Comparison of ENCODE assay signal across 19 cellular contexts in genomic region chr5:76625087-76625860, GRCh38. TPM values are rescaled to one million over a fixed set of nuclear protein-coding genes. Genes with fewer than 3 reads are reported as not detected.
DNase-seq lines count a peak whose midpoint lies in the region; ATAC-seq and TF ChIP-seq lines count a peak whose summit lies in the region.
"Had no signal": no experiment of that assay in that cellular context is flagged by ENCODE, and none has a peak within 500 bp of the region (broad histone marks: within the 10 kb centered on the region; RNA-seq: fewer than 3 reads in every experiment).

No MANE protein-coding gene starts in this region.

- no peak overlapping the region for H3K27ac ChIP-seq in SK-N-SH (ENCODE audit: low read depth in 2 of 2, low read length in 1 of 2)
- H3K27ac ChIP-seq: 22Rv1, right atrium auricular region, RWPE1 had no signal

- H3K9ac ChIP-seq in SK-N-SH, result no peak overlapping the region
- H3K9ac ChIP-seq in Loucy (ENCODE audit: low read depth, low read length, poor library complexity, severe bottlenecking), result peak overlapping the region; percentile 35

- H3K9me2 ChIP-seq in SK-N-SH (no peaks in the 10 kb centered on the region), Loucy (replicated peaks; ENCODE audit: low read depth, low read length) (no peaks in the 10 kb centered on the region)

- H3K4me1 Mint-ChIP-seq in mesothelial cell of epicardium, result peaks cover 21% of the 10 kb centered on the region

- TF ChIP-seq CTCF in SK-N-SH (IDR thresholded peaks at IDR 0.05) (no peak), Loucy (conservative IDR thresholded peaks at IDR 0.05; ENCODE audit: low read length) (no peak), mesothelial cell of epicardium (IDR thresholded peaks at IDR 0.05; ENCODE audit: unreplicated experiment) (no peak)

- peaks cover 29% of the 10 kb centered on the region for H3K79me2 ChIP-seq in SK-N-SH (ENCODE audit: insufficient read depth)
- H3K79me2 ChIP-seq in Loucy (ENCODE audit: insufficient read depth, low read length), result peaks cover 15% of the 10 kb centered on the region; the same call in 1 of the 2 replicates

- WGBS in SK-N-SH (ENCODE audit: low lambda C conversion rate), result 80% methylated on average over 9 of the region's 9 CpGs

- H3K4me3 ChIP-seq in SK-N-SH (ENCODE audit: low read depth in 2 of 2, low read length in 1 of 2) (no peak overlapping the region), Loucy (ENCODE audit: low read length, poor library complexity, severe bottlenecking) (peak overlapping the region; percentile 0)
- H3K4me3 ChIP-seq: right atrium auricular region had no signal

- DNase-seq in SK-N-SH (no peak), dermis blood vessel endothelial cell (peak; percentile 62), mesothelial cell of epicardium (ENCODE audit: low spot score in 2 of 2, unreplicated experiment in 2 of 2) (no peak)
- DNase-seq: activated CD4-positive, alpha-beta T cell treated with anti-CD3 and anti-CD28 coated beads, Interleukin-2, amount 50 U/mL, for 48 hours; BE2C; HCEC 1CT; head of caudate nucleus; NCI-H1436; NCI-H524 treated with DMSO at 0.1 percent for 48 hours; occipital lobe had no signal

- H3K4me2 ChIP-seq in SK-N-SH, result no peak overlapping the region
- peak overlapping the region; percentile 35 for H3K4me2 ChIP-seq in Loucy (ENCODE audit: low read depth, low read length, poor library complexity, severe bottlenecking)

- H2AFZ ChIP-seq in SK-N-SH (ENCODE audit: low read depth), result peak overlapping the region; percentile 19; the same call in 1 of the 2 replicates
- no peak overlapping the region for H2AFZ ChIP-seq in Loucy (ENCODE audit: low read length)

- CTCF ChIA-PET in SK-N-SH (lab: Yijun Ruan, JAX), result interaction anchor here (1.0 kb wide), 1 partner anchor 24 kb away, joined by 3 read pairs; no protein-coding TSS in a partner anchor

- H4K20me1 ChIP-seq in SK-N-SH (ENCODE audit: insufficient read depth), result no peaks in the 10 kb centered on the region
- no peaks in the 10 kb centered on the region for H4K20me1 ChIP-seq in Loucy (ENCODE audit: insufficient read depth, low read length, poor library complexity, severe bottlenecking)

- POLR2A ChIA-PET in SK-N-SH (lab: Yijun Ruan, JAX), result no interaction called here

- no peaks in the 10 kb centered on the region for H3K36me3 Mint-ChIP-seq in mesothelial cell of epicardium
- H3K36me3 Mint-ChIP-seq: brain had no signal

- H3K9me3 Mint-ChIP-seq in mesothelial cell of epicardium, result no peaks in the 10 kb centered on the region
- H3K9me3 Mint-ChIP-seq: brain had no signal

- no peak for TF ChIP-seq RAD21 in SK-N-SH (IDR thresholded peaks at IDR 0.05; ENCODE audit: low read length)

- H3K4me3 Mint-ChIP-seq in mesothelial cell of epicardium, result no peak overlapping the region
- H3K4me3 Mint-ChIP-seq: brain had no signal

- H3K4me1 ChIP-seq in SK-N-SH (ENCODE audit: control insufficient read depth in 1 of 2, insufficient read depth in 2 of 2, low read depth in 1 of 2, low read length in 1 of 2) (peaks cover 8 to 11% of the 10 kb centered on the region in 2 experiments; a peak in 3 of 4 replicates), Loucy (ENCODE audit: insufficient read depth, low read length, poor library complexity, severe bottlenecking) (peaks cover 98% of the 10 kb centered on the region)
- H3K4me1 ChIP-seq: BE2C had no signal

- no peak for TF ChIP-seq EP300 in SK-N-SH (IDR thresholded peaks at IDR 0.05; ENCODE audit: borderline replicate concordance in 1 of 2, low read depth in 1 of 2, low read length in 1 of 2)

- peak overlapping the region; percentile 30 for H3K27ac Mint-ChIP-seq in mesothelial cell of epicardium

- ATAC-seq in SK-N-SH treated with all-trans-retinoic acid at 6 μM for 48 hours (no peak), GM18511 (IDR thresholded peaks at IDR 0.05; ENCODE audit: unreplicated experiment) (no peak), HG02884 (IDR thresholded peaks at IDR 0.05; ENCODE audit: unreplicated experiment) (no peak), GM21381 (IDR thresholded peaks at IDR 0.05; ENCODE audit: unreplicated experiment) (no peak)

- H3K27me3 ChIP-seq in SK-N-SH (ENCODE audit: insufficient read depth) (no peaks in the 10 kb centered on the region), Loucy (ENCODE audit: insufficient read depth, low read length, poor library complexity, severe bottlenecking) (no peaks in the 10 kb centered on the region)
- H3K27me3 ChIP-seq: right atrium auricular region had no signal

- no peaks in the 10 kb centered on the region for H3K9me3 ChIP-seq in SK-N-SH
- H3K9me3 ChIP-seq in Loucy (ENCODE audit: insufficient read depth, low read depth, low read length), result no peaks in the 10 kb centered on the region
- H3K9me3 ChIP-seq: BE2C, right atrium auricular region had no signal

- H3F3A ChIP-seq in SK-N-SH (replicated peaks; ENCODE audit: insufficient read depth) (peaks cover 7% of the 10 kb centered on the region), Loucy (ENCODE audit: low read depth) (0 out of 2 replicates have a peak, but pooled peaks cover 5% of the 10 kb centered on the region)

- no peaks in the 10 kb centered on the region for H3K27me3 Mint-ChIP-seq in mesothelial cell of epicardium (ENCODE audit: low read depth)
- H3K27me3 Mint-ChIP-seq: brain had no signal

- H3K36me3 ChIP-seq in SK-N-SH (replicated peaks in 1 of 2; ENCODE audit: control insufficient read depth in 1 of 2, insufficient read depth in 2 of 2, low read length in 1 of 2) (no peaks in the 10 kb centered on the region), Loucy (ENCODE audit: insufficient read depth, low read length) (peaks cover 7% of the 10 kb centered on the region; the same call in 1 of the 2 replicates)
- H3K36me3 ChIP-seq: BE2C, right atrium auricular region had no signal

TF ChIP-seq in SK-N-SH, 30 proteins besides CTCF, POLR2A, EP300 and RAD21 (continues in another document):
- TF ChIP-seq GATA2 (CRISPR knock-in tag; IDR thresholded peaks at IDR 0.05) (no peak), POLR2AphosphoS5 (IDR thresholded peaks at IDR 0.05; ENCODE audit: low read depth, low read length) (no peak), TCF12 (IDR thresholded peaks at IDR 0.05) (no peak), SMC3 (IDR thresholded peaks at IDR 0.05; ENCODE audit: low read depth, low read length) (no peak), RCOR1 (IDR thresholded peaks at IDR 0.05; ENCODE audit: low read length) (no peak), NFIC (IDR thresholded peaks at IDR 0.05; ENCODE audit: borderline replicate concordance) (no peak), FOXM1 (IDR thresholded peaks at IDR 0.05; ENCODE audit: low read depth) (no peak), MXI1 (IDR thresholded peaks at IDR 0.05; ENCODE audit: low read depth, low read length) (no peak), GABPA (IDR thresholded peaks at IDR 0.05; ENCODE audit: low read depth) (no peak)
- TF ChIP-seq, protein P1, sequence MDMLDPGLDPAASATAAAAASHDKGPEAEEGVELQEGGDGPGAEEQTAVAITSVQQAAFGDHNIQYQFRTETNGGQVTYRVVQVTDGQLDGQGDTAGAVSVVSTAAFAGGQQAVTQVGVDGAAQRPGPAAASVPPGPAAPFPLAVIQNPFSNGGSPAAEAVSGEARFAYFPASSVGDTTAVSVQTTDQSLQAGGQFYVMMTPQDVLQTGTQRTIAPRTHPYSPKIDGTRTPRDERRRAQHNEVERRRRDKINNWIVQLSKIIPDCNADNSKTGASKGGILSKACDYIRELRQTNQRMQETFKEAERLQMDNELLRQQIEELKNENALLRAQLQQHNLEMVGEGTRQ (IDR thresholded peaks at IDR 0.05; ENCODE audit: borderline replicate concordance, low read depth, low read length), result no peak

TF ChIP-seq in SK-N-SH treated with all-trans-retinoic acid at 6 μM for 48 hours, 23 proteins besides CTCF, POLR2A, EP300 and RAD21 (continues in another document):
- no peak for TF ChIP-seq ZC3H10 (CRISPR knock-in tag; IDR thresholded peaks at IDR 0.05)
- no peak for TF ChIP-seq ZFP30 (CRISPR knock-in tag; IDR thresholded peaks at IDR 0.05)
- TF ChIP-seq ZNF70 (CRISPR knock-in tag; IDR thresholded peaks at IDR 0.05), result no peak
- TF ChIP-seq RARB (CRISPR knock-in tag; IDR thresholded peaks at IDR 0.05), result no peak
- no peak for TF ChIP-seq ZNF8 (CRISPR knock-in tag; IDR thresholded peaks at IDR 0.05)
- TF ChIP-seq, protein P2, sequence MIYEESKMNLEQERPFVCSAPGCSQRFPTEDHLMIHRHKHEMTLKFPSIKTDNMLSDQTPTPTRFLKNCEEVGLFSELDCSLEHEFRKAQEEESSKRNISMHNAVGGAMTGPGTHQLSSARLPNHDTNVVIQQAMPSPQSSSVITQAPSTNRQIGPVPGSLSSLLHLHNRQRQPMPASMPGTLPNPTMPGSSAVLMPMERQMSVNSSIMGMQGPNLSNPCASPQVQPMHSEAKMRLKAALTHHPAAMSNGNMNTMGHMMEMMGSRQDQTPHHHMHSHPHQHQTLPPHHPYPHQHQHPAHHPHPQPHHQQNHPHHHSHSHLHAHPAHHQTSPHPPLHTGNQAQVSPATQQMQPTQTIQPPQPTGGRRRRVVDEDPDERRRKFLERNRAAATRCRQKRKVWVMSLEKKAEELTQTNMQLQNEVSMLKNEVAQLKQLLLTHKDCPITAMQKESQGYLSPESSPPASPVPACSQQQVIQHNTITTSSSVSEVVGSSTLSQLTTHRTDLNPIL (CRISPR knock-in tag; IDR thresholded peaks at IDR 0.05; ENCODE audit: low read depth), result no peak
- TF ChIP-seq, protein P3, sequence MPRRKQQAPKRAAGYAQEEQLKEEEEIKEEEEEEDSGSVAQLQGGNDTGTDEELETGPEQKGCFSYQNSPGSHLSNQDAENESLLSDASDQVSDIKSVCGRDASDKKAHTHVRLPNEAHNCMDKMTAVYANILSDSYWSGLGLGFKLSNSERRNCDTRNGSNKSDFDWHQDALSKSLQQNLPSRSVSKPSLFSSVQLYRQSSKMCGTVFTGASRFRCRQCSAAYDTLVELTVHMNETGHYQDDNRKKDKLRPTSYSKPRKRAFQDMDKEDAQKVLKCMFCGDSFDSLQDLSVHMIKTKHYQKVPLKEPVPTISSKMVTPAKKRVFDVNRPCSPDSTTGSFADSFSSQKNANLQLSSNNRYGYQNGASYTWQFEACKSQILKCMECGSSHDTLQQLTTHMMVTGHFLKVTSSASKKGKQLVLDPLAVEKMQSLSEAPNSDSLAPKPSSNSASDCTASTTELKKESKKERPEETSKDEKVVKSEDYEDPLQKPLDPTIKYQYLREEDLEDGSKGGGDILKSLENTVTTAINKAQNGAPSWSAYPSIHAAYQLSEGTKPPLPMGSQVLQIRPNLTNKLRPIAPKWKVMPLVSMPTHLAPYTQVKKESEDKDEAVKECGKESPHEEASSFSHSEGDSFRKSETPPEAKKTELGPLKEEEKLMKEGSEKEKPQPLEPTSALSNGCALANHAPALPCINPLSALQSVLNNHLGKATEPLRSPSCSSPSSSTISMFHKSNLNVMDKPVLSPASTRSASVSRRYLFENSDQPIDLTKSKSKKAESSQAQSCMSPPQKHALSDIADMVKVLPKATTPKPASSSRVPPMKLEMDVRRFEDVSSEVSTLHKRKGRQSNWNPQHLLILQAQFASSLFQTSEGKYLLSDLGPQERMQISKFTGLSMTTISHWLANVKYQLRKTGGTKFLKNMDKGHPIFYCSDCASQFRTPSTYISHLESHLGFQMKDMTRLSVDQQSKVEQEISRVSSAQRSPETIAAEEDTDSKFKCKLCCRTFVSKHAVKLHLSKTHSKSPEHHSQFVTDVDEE (CRISPR knock-in tag; IDR thresholded peaks at IDR 0.05), result no peak

RNA-seq across cellular contexts. Expression of gene F2RL2, which starts 2.1 kb away (rescaled TPM):
- 29.4 and 51.0 TPM in 2 replicates for polyA plus RNA-seq in SK-N-SH (2012; rRNA removed)
- 28.0 and 30.2 TPM in 2 replicates for polyA plus RNA-seq in SK-N-SH (2012; cell fraction: cytosol; rRNA removed)
- polyA plus RNA-seq in SK-N-SH (2012; cell fraction: nucleus; rRNA removed), result 15.4 and 29.4 TPM in 2 replicates
- under 0.01 and 0.14 TPM in 2 replicates for total RNA-seq in dermis blood vessel endothelial cell
- 1.4 to 3.3 TPM (median 2.4 TPM) in 3 replicates for total RNA-seq in mesothelial cell of epicardium
